1 cellular context compared by ENCODE assay signal in genomic region chr11:64516226-64516625, GRCh38.
TF ChIP-seq lines count a peak whose summit lies in the region.

No MANE protein-coding gene starts in this region.

TF ChIP-seq in K562, 482 proteins besides CTCF, POLR2A, EP300 and RAD21:
- TF ChIP-seq E4F1 (CRISPR knock-in tag; IDR thresholded peaks at IDR 0.05; ENCODE audit: borderline replicate concordance) (no peak), KHSRP (IDR thresholded peaks at IDR 0.05) (no peak), ZNF407 (IDR thresholded peaks at IDR 0.05; ENCODE audit: low read depth) (no peak), ATF2 (CRISPR knock-in tag; IDR thresholded peaks at IDR 0.05) (no peak), ZNF232 (CRISPR knock-in tag; IDR thresholded peaks at IDR 0.05) (no peak)
